Comparison of ENCODE assay signal across 12 cellular contexts in the genomic region with DNA sequence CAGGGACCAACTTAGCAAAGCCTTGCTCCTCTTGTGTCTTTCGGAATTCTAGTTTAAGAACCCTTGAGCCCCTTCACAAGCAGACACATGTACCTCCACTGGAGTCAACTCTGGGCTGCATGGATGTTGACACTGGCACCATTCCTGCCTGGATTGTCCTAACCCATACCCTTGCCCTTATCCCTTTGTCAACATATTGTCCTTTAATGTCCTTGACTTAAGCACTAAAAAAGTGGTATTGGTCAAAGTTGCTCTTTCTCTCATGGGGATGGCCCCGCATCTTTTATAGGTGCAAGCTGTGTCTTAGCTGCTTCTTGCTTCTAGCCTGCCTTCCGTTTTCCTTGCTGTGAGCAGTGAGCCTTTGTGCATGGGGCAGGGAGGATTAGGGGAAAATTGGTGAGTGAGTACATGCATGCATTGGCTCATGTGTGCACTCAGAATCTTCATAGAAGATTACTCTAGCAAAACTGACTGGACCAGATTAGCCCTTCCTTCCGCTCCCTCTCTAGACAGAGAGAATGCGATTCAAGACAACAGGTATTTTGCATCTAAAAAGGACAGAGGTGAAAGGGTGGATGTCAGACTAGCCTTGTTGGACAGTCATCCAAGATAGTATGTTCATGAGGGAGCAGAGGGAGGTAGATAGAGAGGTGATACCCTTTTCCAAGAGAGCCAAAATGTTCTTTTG. TPM values are rescaled to one million over a fixed set of nuclear protein-coding genes. Genes with fewer than 3 reads are reported as not detected.
A peak's percentile ranks its signal among the peaks of the same experiment; 100 is the strongest.
DNase-seq lines count a peak whose midpoint lies in the region; ATAC-seq and TF ChIP-seq lines count a peak whose summit lies in the region.
"Had no signal": no experiment of that assay in that cellular context is flagged by ENCODE, and none has a peak within 500 bp of the region (broad histone marks: within the 10 kb centered on the region; RNA-seq: fewer than 3 reads in every experiment).

No MANE protein-coding gene starts in this region.

- H3K9me3 ChIP-seq in OCI-LY7 (ENCODE audit: low read length) (no peaks in the 10 kb centered on the region), esophagus squamous epithelium (no peaks in the 10 kb centered on the region)

- H3K4me1 ChIP-seq in OCI-LY7 (ENCODE audit: insufficient read depth, low read length, poor library complexity, severe bottlenecking) (peaks cover 82% of the 10 kb centered on the region), esophagus squamous epithelium (peaks cover 0 to 66% (median 19%) of the 10 kb centered on the region in 3 donors)
- H3K4me1 ChIP-seq: parathyroid adenoma had no signal

- BruUV-seq in OCI-LY7 (replicated peaks; lab: Mats Ljungman, UMichigan), result no TSS peak

- ATAC-seq in GM21390 (IDR thresholded peaks at IDR 0.05; ENCODE audit: unreplicated experiment), result no peak

- no peaks in the 10 kb centered on the region for H3K27me3 ChIP-seq in esophagus squamous epithelium

- POLR2A ChIA-PET in OCI-LY7 (lab: Charles Lee), result interaction anchor here (0.6 to 1.4 kb wide), 3 partner anchors 9 to 1254 kb away, joined by 3 to 5 read pairs (median 4); no protein-coding TSS in a partner anchor

- intact Hi-C loops in OCI-LY7 (cut with micrococcal nuclease; ENCODE audit: unreplicated experiment), result loop anchor here (10.0 kb wide), 2 partner anchors 576 to 1306 kb away; no protein-coding TSS in a partner anchor
- intact Hi-C loops in esophagus squamous epithelium (cut with DNase I), result no loop called here

- CTCF ChIA-PET in OCI-LY7 (lab: Charles Lee; ENCODE audit: unreplicated experiment), result no interaction called here

- peak overlapping the region; percentile 42 for H3K4me3 ChIP-seq in OCI-LY7 (ENCODE audit: low read depth, low read length, poor library complexity, severe bottlenecking)
- H3K4me3 ChIP-seq in esophagus squamous epithelium, result no peak overlapping the region
- H3K4me3 ChIP-seq in skin epidermis, result no peak overlapping the region
- H3K4me3 ChIP-seq: GM23248 had no signal

- H3K4me2 ChIP-seq in OCI-LY7 (ENCODE audit: low read length), result peak overlapping the region; percentile 78

- peaks cover 16% of the 10 kb centered on the region; the same call in 1 of the 2 replicates for H3K79me2 ChIP-seq in OCI-LY7 (ENCODE audit: insufficient read depth, low read depth, low read length)
- H3K79me2 ChIP-seq: parathyroid adenoma had no signal

- TF ChIP-seq CTCF in OCI-LY7 (conservative IDR thresholded peaks at IDR 0.05; ENCODE audit: low read length) (no peak), esophagus squamous epithelium (IDR thresholded peaks at IDR 0.05) (no peak)

- peaks cover 14% of the 10 kb centered on the region; the same call in 1 of the 2 replicates for H4K20me1 ChIP-seq in OCI-LY7 (ENCODE audit: insufficient read depth, low read length)

- peak; percentile 9 for DNase-seq in NCI-H2029 treated with DMSO at 0.1 percent for 48 hours (lab: John Stamatoyannopoulos, UW)
- DNase-seq in NCI-H2029 (lab: John Stamatoyannopoulos, UW), result no peak
- peak; percentile 56 for DNase-seq in OCI-LY7 (ENCODE audit: low spot score)
- no peak for DNase-seq in esophagus squamous epithelium (lab: John Stamatoyannopoulos, UW)
- no peak for DNase-seq in NCI-H2107 (lab: John Stamatoyannopoulos, UW)
- DNase-seq in activated gamma-delta T cell treated with Interleukin-2 at 50 U/mL for 16 hours, result no peak
- DNase-seq: GM23248, T-helper 9 cell had no signal

- no peaks in the 10 kb centered on the region for H3K9me2 ChIP-seq in OCI-LY7 (ENCODE audit: insufficient read depth, low read length)

- TF ChIP-seq POLR2A in esophagus squamous epithelium (IDR thresholded peaks at IDR 0.05), result no peak

- H3K27ac ChIP-seq in OCI-LY7 (ENCODE audit: low read depth, low read length, poor library complexity, severe bottlenecking), result peak overlapping the region; percentile 72
- peak overlapping the region in 3 of 4 donors; percentile 27 to 53 (median 49) for H3K27ac ChIP-seq in esophagus squamous epithelium
- peak overlapping the region in 11 of 21 experiments; percentile 3 to 69 (median 33) for H3K27ac ChIP-seq in skin epidermis
- H3K27ac ChIP-seq: 22Rv1, GM23248, parathyroid adenoma had no signal

- H2AFZ ChIP-seq in OCI-LY7 (ENCODE audit: low read length), result no peak overlapping the region
- H2AFZ ChIP-seq: GM23248, parathyroid adenoma had no signal

- 77 to 90% methylated on average over 3 to 4 of the region's 5 CpGs for WGBS in esophagus squamous epithelium, 2 donors

- peaks cover 79% of the 10 kb centered on the region for H3K36me3 ChIP-seq in OCI-LY7 (ENCODE audit: insufficient read depth, low read length)
- peaks cover 0 to 91% (median 5%) of the 10 kb centered on the region in 3 donors for H3K36me3 ChIP-seq in esophagus squamous epithelium

RNA-seq across cellular contexts. Expression of gene TGFBR2, which starts 42.4 kb away (rescaled TPM):
- 28.1 and 29.6 TPM in 2 replicates for total RNA-seq in OCI-LY7 (2014; rRNA removed; shearing (Covaris generic))
- total RNA-seq in OCI-LY7 (2022) (25.2 and 29.5 TPM in 2 replicates), esophagus squamous epithelium (100 to 1,000 TPM in 1 of 4 donors, 10 to 100 TPM in 3; 10.1 to 114 (median 48.7) TPM)

Comparison
In these comparisons a context has a peak if more than half of its experiments do, and no peak if none do; other contexts are left out.
1. DNase-seq: peak in NCI-H2029 treated with DMSO at 0.1 percent for 48 hours (single experiment) and OCI-LY7 (single experiment); none in NCI-H2029 (single experiment), esophagus squamous epithelium (single experiment), NCI-H2107 (single experiment) and activated gamma-delta T cell treated with Interleukin-2 at 50 U/mL for 16 hours (single experiment).
2. Peak in every context shown above with its lines, with median percentiles within 50 percentile points of each other: H3K27ac ChIP-seq.